Comparison of ENCODE assay signal across 1 cellular context in the genomic region with DNA sequence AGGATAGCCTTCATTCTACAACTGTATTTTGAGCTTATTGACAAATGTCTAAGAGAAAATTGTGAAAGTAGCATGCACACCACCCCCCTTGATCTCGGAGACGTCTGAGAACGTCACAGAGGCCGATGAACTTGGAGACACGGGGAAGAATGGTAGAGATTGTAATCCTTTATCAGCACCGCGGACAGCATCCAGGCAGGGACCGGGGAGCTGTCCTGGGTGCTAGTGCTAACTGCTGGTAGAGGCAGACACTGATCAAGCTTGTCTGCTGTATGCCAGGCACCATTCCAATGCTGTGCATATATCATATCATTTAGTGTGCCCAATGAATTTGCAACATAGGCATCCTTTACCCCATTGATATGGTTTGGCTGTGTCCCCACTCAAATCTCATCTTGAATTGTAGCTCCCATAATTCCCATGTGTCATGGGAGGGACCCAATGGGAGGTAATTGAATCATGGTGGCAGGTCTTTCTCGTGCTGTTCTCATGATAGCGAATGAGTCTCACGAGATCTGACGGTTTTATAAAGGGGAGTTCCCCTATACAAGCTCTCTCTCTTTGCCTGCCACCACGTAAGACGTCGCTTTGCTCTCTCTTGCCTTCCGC.
TF ChIP-seq lines count a peak whose summit lies in the region.

No MANE protein-coding gene starts in this region.

TF ChIP-seq in K562, 482 proteins besides CTCF, POLR2A, EP300 and RAD21 (continued from another document and continues in another):
- TF ChIP-seq POLR2B (IDR thresholded peaks at IDR 0.05; ENCODE audit: low read depth, partially characterized antibody) (no peak), CHD1 (IDR thresholded peaks at IDR 0.05; ENCODE audit: low read length) (no peak), ZNF583 (CRISPR knock-in tag; IDR thresholded peaks at IDR 0.05) (peak; percentile 93), EWSR1 (IDR thresholded peaks at IDR 0.05; ENCODE audit: borderline replicate concordance, low read depth, partially characterized antibody) (no peak), ZNF512 (tag; IDR thresholded peaks at IDR 0.05) (no peak), GTF2F1 (IDR thresholded peaks at IDR 0.05; ENCODE audit: low read depth, low read length) (no peak), MCM5 (IDR thresholded peaks at IDR 0.05; ENCODE audit: low read depth) (no peak), FOXP4 (CRISPR knock-in tag; IDR thresholded peaks at IDR 0.05; ENCODE audit: borderline replicate concordance) (peak; percentile 100), GATAD2A (IDR thresholded peaks at IDR 0.05) (no peak), NFE2 (IDR thresholded peaks at IDR 0.05; ENCODE audit: low read depth) (no peak), SRSF9 (IDR thresholded peaks at IDR 0.05; ENCODE audit: borderline replicate concordance, low read depth, low read length) (no peak), CBX1 (IDR thresholded peaks at IDR 0.05; ENCODE audit: low read depth) (no peak), TEAD1 (CRISPR knock-in tag; IDR thresholded peaks at IDR 0.05) (peak; percentile 85 to 98), HNRNPK (IDR thresholded peaks at IDR 0.05; ENCODE audit: low read depth, low read length, poor library complexity, severe bottlenecking) (no peak), PTRF (tag; IDR thresholded peaks at IDR 0.05) (peak; percentile 72), ZNF124 (CRISPR knock-in tag; IDR thresholded peaks at IDR 0.05) (peak; percentile 97), POLR2AphosphoS5 (IDR thresholded peaks at IDR 0.05; ENCODE audit: control insufficient read depth, insufficient read depth, low read depth, low read length) (no peak), PRPF4 (IDR thresholded peaks at IDR 0.05; ENCODE audit: insufficient read depth, low read depth, low read length, poor library complexity, severe bottlenecking) (no peak), ZNF197 (CRISPR knock-in tag; IDR thresholded peaks at IDR 0.05; ENCODE audit: low read depth) (peak; percentile 99), ZBTB11 (CRISPR knock-in tag; IDR thresholded peaks at IDR 0.05) (peak in 2 of 3 experiments; percentile 73 to 84; a peak in 3 of 6 replicates), CREBBP (IDR thresholded peaks at IDR 0.05; ENCODE audit: low read depth, low read length) (no peak), GTF2B (IDR thresholded peaks at IDR 0.05; ENCODE audit: extremely low read depth, insufficient read length) (no peak)
- TF ChIP-seq, protein P1, sequence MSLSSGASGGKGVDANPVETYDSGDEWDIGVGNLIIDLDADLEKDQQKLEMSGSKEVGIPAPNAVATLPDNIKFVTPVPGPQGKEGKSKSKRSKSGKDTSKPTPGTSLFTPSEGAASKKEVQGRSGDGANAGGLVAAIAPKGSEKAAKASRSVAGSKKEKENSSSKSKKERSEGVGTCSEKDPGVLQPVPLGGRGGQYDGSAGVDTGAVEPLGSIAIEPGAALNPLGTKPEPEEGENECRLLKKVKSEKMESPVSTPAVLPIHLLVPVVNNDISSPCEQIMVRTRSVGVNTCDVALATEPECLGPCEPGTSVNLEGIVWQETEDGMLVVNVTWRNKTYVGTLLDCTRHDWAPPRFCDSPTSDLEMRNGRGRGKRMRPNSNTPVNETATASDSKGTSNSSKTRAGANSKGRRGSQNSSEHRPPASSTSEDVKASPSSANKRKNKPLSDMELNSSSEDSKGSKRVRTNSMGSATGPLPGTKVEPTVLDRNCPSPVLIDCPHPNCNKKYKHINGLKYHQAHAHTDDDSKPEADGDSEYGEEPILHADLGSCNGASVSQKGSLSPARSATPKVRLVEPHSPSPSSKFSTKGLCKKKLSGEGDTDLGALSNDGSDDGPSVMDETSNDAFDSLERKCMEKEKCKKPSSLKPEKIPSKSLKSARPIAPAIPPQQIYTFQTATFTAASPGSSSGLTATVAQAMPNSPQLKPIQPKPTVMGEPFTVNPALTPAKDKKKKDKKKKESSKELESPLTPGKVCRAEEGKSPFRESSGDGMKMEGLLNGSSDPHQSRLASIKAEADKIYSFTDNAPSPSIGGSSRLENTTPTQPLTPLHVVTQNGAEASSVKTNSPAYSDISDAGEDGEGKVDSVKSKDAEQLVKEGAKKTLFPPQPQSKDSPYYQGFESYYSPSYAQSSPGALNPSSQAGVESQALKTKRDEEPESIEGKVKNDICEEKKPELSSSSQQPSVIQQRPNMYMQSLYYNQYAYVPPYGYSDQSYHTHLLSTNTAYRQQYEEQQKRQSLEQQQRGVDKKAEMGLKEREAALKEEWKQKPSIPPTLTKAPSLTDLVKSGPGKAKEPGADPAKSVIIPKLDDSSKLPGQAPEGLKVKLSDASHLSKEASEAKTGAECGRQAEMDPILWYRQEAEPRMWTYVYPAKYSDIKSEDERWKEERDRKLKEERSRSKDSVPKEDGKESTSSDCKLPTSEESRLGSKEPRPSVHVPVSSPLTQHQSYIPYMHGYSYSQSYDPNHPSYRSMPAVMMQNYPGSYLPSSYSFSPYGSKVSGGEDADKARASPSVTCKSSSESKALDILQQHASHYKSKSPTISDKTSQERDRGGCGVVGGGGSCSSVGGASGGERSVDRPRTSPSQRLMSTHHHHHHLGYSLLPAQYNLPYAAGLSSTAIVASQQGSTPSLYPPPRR (CRISPR knock-in tag; IDR thresholded peaks at IDR 0.05; ENCODE audit: borderline replicate concordance) = peak; percentile 99
- TF ChIP-seq, protein P2, sequence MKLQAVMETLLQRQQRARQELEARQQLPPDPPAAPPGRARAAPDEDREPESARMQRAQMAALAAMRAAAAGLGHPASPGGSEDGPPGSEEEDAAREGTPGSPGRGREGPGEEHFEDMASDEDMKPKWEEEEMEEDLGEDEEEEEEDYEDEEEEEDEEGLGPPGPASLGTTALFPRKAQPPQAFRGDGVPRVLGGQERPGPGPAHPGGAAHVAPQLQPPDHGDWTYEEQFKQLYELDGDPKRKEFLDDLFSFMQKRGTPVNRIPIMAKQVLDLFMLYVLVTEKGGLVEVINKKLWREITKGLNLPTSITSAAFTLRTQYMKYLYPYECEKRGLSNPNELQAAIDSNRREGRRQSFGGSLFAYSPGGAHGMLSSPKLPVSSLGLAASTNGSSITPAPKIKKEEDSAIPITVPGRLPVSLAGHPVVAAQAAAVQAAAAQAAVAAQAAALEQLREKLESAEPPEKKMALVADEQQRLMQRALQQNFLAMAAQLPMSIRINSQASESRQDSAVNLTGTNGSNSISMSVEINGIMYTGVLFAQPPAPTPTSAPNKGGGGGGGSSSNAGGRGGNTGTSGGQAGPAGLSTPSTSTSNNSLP (IDR thresholded peaks at IDR 0.05; ENCODE audit: borderline replicate concordance, low read depth, low read length) = no peak
- TF ChIP-seq, protein P3, sequence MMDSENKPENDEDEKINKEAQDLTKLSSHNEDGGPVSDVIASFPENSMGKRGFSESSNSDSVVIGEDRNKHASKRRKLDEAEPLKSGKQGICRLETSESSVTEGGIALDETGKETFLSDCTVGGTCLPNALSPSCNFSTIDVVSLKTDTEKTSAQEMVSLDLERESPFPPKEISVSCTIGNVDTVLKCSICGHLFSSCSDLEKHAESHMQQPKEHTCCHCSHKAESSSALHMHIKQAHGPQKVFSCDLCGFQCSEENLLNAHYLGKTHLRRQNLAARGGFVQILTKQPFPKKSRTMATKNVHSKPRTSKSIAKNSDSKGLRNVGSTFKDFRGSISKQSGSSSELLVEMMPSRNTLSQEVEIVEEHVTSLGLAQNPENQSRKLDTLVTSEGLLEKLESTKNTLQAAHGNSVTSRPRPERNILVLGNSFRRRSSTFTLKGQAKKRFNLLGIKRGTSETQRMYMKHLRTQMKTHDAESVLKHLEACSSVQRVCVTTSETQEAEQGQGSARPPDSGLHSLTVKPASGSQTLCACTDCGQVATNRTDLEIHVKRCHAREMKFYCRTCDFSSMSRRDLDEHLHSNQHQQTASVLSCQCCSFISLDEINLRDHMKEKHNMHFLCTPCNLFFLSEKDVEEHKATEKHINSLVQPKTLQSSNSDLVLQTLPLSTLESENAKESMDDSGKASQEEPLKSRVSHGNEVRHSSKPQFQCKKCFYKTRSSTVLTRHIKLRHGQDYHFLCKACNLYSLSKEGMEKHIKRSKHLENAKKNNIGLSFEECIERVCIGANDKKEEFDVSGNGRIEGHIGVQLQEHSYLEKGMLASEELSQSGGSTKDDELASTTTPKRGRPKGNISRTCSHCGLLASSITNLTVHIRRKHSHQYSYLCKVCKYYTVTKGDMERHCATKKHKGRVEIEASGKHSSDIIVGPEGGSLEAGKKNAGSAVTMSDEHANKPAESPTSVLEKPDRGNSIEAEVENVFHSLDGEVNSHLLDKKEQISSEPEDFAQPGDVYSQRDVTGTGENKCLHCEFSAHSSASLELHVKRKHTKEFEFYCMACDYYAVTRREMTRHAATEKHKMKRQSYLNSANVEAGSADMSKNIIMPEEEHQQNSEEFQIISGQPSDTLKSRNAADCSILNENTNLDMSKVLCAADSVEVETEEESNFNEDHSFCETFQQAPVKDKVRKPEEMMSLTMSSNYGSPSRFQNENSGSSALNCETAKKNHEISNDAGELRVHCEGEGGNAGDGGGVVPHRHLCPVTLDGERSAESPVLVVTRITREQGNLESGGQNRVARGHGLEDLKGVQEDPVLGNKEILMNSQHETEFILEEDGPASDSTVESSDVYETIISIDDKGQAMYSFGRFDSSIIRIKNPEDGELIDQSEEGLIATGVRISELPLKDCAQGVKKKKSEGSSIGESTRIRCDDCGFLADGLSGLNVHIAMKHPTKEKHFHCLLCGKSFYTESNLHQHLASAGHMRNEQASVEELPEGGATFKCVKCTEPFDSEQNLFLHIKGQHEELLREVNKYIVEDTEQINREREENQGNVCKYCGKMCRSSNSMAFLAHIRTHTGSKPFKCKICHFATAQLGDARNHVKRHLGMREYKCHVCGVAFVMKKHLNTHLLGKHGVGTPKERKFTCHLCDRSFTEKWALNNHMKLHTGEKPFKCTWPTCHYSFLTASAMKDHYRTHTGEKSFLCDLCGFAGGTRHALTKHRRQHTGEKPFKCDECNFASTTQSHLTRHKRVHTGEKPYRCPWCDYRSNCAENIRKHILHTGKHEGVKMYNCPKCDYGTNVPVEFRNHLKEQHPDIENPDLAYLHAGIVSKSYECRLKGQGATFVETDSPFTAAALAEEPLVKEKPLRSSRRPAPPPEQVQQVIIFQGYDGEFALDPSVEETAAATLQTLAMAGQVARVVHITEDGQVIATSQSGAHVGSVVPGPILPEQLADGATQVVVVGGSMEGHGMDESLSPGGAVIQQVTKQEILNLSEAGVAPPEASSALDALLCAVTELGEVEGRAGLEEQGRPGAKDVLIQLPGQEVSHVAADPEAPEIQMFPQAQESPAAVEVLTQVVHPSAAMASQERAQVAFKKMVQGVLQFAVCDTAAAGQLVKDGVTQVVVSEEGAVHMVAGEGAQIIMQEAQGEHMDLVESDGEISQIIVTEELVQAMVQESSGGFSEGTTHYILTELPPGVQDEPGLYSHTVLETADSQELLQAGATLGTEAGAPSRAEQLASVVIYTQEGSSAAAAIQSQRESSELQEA (IDR thresholded peaks at IDR 0.05; ENCODE audit: low read depth) = no peak
- TF ChIP-seq, protein P4, sequence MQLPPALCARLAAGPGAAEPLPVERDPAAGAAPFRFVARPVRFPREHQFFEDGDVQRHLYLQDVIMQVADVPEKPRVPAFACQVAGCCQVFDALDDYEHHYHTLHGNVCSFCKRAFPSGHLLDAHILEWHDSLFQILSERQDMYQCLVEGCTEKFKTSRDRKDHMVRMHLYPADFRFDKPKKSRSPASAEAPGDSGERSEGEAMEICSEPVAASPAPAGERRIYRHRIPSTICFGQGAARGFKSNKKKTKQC (CRISPR knock-in tag; IDR thresholded peaks at IDR 0.05) = peak; percentile 100
